Comparison of ENCODE assay signal across 19 cellular contexts in the genomic region with DNA sequence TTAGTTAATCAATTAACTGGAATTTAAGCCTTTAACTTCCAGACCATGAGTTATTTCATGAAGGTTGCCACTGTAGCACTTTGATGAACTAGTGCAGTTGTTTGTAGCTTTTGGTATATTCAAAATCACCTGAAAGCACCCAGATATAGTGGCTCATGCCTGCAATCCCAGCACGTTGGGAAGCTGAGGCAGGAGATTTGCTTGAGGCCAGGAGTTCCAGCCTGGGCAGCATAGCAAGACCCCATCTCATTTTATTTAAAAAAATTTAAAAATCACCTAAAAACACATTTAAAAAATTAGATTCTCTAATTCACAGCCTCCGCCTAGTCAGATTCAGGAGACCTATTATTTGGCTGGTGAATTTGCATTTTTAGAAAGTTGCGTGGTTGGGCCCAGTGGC. TPM values are rescaled to one million over a fixed set of nuclear protein-coding genes. Genes with fewer than 3 reads are reported as not detected.
DNase-seq lines count a peak whose midpoint lies in the region; TF ChIP-seq lines count a peak whose summit lies in the region.
"Had no signal": no experiment of that assay in that cellular context is flagged by ENCODE, and none has a peak within 500 bp of the region (broad histone marks: within the 10 kb centered on the region; RNA-seq: fewer than 3 reads in every experiment).

No MANE protein-coding gene starts in this region.

- H3K4me3 Mint-ChIP-seq in Caco-2 (ENCODE audit: unreplicated experiment): peak overlapping the region; percentile 58
- H3K4me3 Mint-ChIP-seq in mesothelial cell of epicardium: no peak overlapping the region
- no peak overlapping the region for H3K4me3 Mint-ChIP-seq in activated CD4-positive, alpha-beta memory T cell treated with anti-CD3 and anti-CD28 coated beads, Interleukin-2, amount 10 ng/mL, durations not matched to agents 7 days and 5 days
- H3K4me3 Mint-ChIP-seq: CD4-positive, alpha-beta memory T cell; H9 had no signal

- no TSS peak for BruUV-seq in Caco-2 (replicated peaks; lab: Mats Ljungman, UMichigan)

- H3K27me3 ChIP-seq in Caco-2 (replicated peaks; ENCODE audit: control insufficient read depth, insufficient read depth, low read length): no peaks in the 10 kb centered on the region
- no peaks in the 10 kb centered on the region; the same call in 1 of the 2 replicates for H3K27me3 ChIP-seq in H7 (ENCODE audit: control insufficient read depth, insufficient read depth, low read length)
- H3K27me3 ChIP-seq: BE2C; BLaER1 treated with 17β-estradiol and CSF1 and Interleukin-3, amounts not matched to agents 10 nM and 100 nM had no signal

- H3K4me3 ChIP-seq in Caco-2 (ENCODE audit: low read depth, low read length) (no peak overlapping the region), HEK293 (ENCODE audit: low read depth, low read length) (no peak overlapping the region), H7 (ENCODE audit: insufficient read depth, low read depth, low read length) (no peak overlapping the region)
- H3K4me3 ChIP-seq: A549; BLaER1 treated with 17β-estradiol and CSF1 and Interleukin-3, amounts not matched to agents 10 nM and 100 nM had no signal

- H3K36me3 ChIP-seq in Caco-2 (ENCODE audit: control insufficient read depth, insufficient read depth, low read length): no peaks in the 10 kb centered on the region
- no peaks in the 10 kb centered on the region for H3K36me3 ChIP-seq in HEK293 (ENCODE audit: control insufficient read depth in 2 of 2, insufficient read depth in 1 of 2, low read length in 2 of 2)
- H3K36me3 ChIP-seq in H7 (replicated peaks; ENCODE audit: control insufficient read depth, insufficient read depth, low read length): no peaks in the 10 kb centered on the region
- H3K36me3 ChIP-seq: BE2C; BLaER1 treated with 17β-estradiol and CSF1 and Interleukin-3, amounts not matched to agents 10 nM and 100 nM had no signal

- H3K27me3 Mint-ChIP-seq in Caco-2 (ENCODE audit: insufficient read depth, unreplicated experiment) (no peaks in the 10 kb centered on the region), mesothelial cell of epicardium (ENCODE audit: low read depth) (no peaks in the 10 kb centered on the region)
- peaks cover 44% of the 10 kb centered on the region for H3K27me3 Mint-ChIP-seq in activated CD4-positive, alpha-beta memory T cell treated with anti-CD3 and anti-CD28 coated beads, Interleukin-2, amount 10 ng/mL, durations not matched to agents 7 days and 5 days

- H3K36me3 Mint-ChIP-seq in Caco-2 (ENCODE audit: insufficient read depth, unreplicated experiment) (peaks cover 12% of the 10 kb centered on the region), mesothelial cell of epicardium (no peaks in the 10 kb centered on the region)
- H3K36me3 Mint-ChIP-seq in activated CD4-positive, alpha-beta memory T cell treated with anti-CD3 and anti-CD28 coated beads, Interleukin-2, amount 10 ng/mL, durations not matched to agents 7 days and 5 days (ENCODE audit: low read depth): no peaks in the 10 kb centered on the region
- H3K36me3 Mint-ChIP-seq: CD4-positive, alpha-beta memory T cell had no signal

- intact Hi-C loops in Caco-2 (cut with micrococcal nuclease; ENCODE audit: unreplicated experiment): no loop called here

- H3K9me3 Mint-ChIP-seq in Caco-2 (ENCODE audit: unreplicated experiment): no peaks in the 10 kb centered on the region
- H3K9me3 Mint-ChIP-seq in mesothelial cell of epicardium: no peaks in the 10 kb centered on the region
- H3K9me3 Mint-ChIP-seq in activated CD4-positive, alpha-beta memory T cell treated with anti-CD3 and anti-CD28 coated beads, Interleukin-2, amount 10 ng/mL, durations not matched to agents 7 days and 5 days: no peaks in the 10 kb centered on the region
- H3K9me3 Mint-ChIP-seq: H9, HFFc6 had no signal

- CTCF ChIA-PET in Caco-2 (lab: Charles Lee): interaction anchor here (0.7 to 3.9 kb wide), 3 partner anchors 9 to 33 kb away, joined by 3 to 15 read pairs (median 5); a partner anchor contains a TSS
- CTCF ChIA-PET in HEK293 (lab: Yijun Ruan, JAX): interaction anchor here (0.6 to 1.3 kb wide), 3 partner anchors 33 to 495 kb away, joined by 3 to 5 read pairs (median 3); no protein-coding TSS in a partner anchor
- CTCF ChIA-PET in activated CD4-positive, alpha-beta memory T cell treated with anti-CD3 and anti-CD28 coated beads, Interleukin-2, amount 10 ng/mL, durations not matched to agents 7 days and 5 days (lab: Charles Lee): interaction anchor here (1.5 kb wide), 1 partner anchor 33 kb away, joined by 3 read pairs; no protein-coding TSS in a partner anchor

- no peak for TF ChIP-seq CTCF in Caco-2 (IDR thresholded peaks at IDR 0.05; ENCODE audit: insufficient read depth in 1 of 2, low read depth in 1 of 2, low read length in 1 of 2, severe bottlenecking in 1 of 2, unreplicated experiment in 1 of 2)
- no peak for TF ChIP-seq CTCF in HEK293 (tag by site-specific recombination; IDR thresholded peaks at IDR 0.05)
- no peak for TF ChIP-seq CTCF in mesothelial cell of epicardium (IDR thresholded peaks at IDR 0.05; ENCODE audit: unreplicated experiment)

- DNase-seq in Caco-2 (no peak), mesothelial cell of epicardium (ENCODE audit: low spot score in 2 of 2, unreplicated experiment in 2 of 2) (no peak), H7 (no peak), NCI-H446 (lab: John Stamatoyannopoulos, UW) (no peak)
- DNase-seq in activated CD4-positive, alpha-beta memory T cell treated with anti-CD3 and anti-CD28 coated beads, Interleukin-2, amount 10 ng/mL, durations not matched to agents 7 days and 5 days: no peak
- DNase-seq: 8988T; ACHN; AML-193; BE2C; CD4-positive, alpha-beta memory T cell; COR-L47; DMS153; DND-41; GOT3; H9; HFFc6 had no signal

- H3K4me1 Mint-ChIP-seq in Caco-2 (ENCODE audit: low read depth, unreplicated experiment): peaks cover 44% of the 10 kb centered on the region
- H3K4me1 Mint-ChIP-seq in mesothelial cell of epicardium: peaks cover 38% of the 10 kb centered on the region
- no peaks in the 10 kb centered on the region for H3K4me1 Mint-ChIP-seq in activated CD4-positive, alpha-beta memory T cell treated with anti-CD3 and anti-CD28 coated beads, Interleukin-2, amount 10 ng/mL, durations not matched to agents 7 days and 5 days
- H3K4me1 Mint-ChIP-seq: CD4-positive, alpha-beta memory T cell had no signal

- H3K27ac ChIP-seq in HEK293 (ENCODE audit: extremely low read depth, low read depth, low read length): no peak overlapping the region
- H3K27ac ChIP-seq: A549; BLaER1 treated with 17β-estradiol and CSF1 and Interleukin-3, amounts not matched to agents 10 nM and 100 nM had no signal

- POLR2A ChIA-PET in Caco-2 (lab: Charles Lee): interaction anchor here (1.4 kb wide), 1 partner anchor 9 kb away, joined by 22 read pairs; a partner anchor contains a TSS
- POLR2A ChIA-PET in HEK293 (lab: Yijun Ruan, JAX): interaction anchor here (3.0 kb wide), 1 partner anchor 8 kb away, joined by 21 read pairs; a partner anchor contains a TSS
- POLR2A ChIA-PET in activated CD4-positive, alpha-beta memory T cell treated with anti-CD3 and anti-CD28 coated beads, Interleukin-2, amount 10 ng/mL, durations not matched to agents 7 days and 5 days (lab: Charles Lee): no interaction called here

- H3K9me3 ChIP-seq in Caco-2: no peaks in the 10 kb centered on the region
- no peaks in the 10 kb centered on the region for H3K9me3 ChIP-seq in HEK293 (ENCODE audit: control insufficient read depth, insufficient read depth, low read depth, low read length)
- H3K9me3 ChIP-seq: A549; BE2C; BLaER1 treated with 17β-estradiol and CSF1 and Interleukin-3, amounts not matched to agents 10 nM and 100 nM had no signal

- H3K27ac Mint-ChIP-seq in Caco-2 (ENCODE audit: unreplicated experiment): peak overlapping the region; percentile 66
- H3K27ac Mint-ChIP-seq in mesothelial cell of epicardium: peak overlapping the region; percentile 68
- H3K27ac Mint-ChIP-seq in activated CD4-positive, alpha-beta memory T cell treated with anti-CD3 and anti-CD28 coated beads, Interleukin-2, amount 10 ng/mL, durations not matched to agents 7 days and 5 days: no peak overlapping the region
- H3K27ac Mint-ChIP-seq: H9, HFFc6 had no signal

- H3K4me1 ChIP-seq in Caco-2 (peaks cover 56% of the 10 kb centered on the region), HEK293 (ENCODE audit: control insufficient read depth, insufficient read depth, low read length) (peaks cover 28% of the 10 kb centered on the region)
- H3K4me1 ChIP-seq: BE2C had no signal

TF ChIP-seq in HEK293, 187 proteins besides CTCF, POLR2A, EP300 and RAD21:
- peak; percentile 72 for TF ChIP-seq ZNF121 (tag by site-specific recombination; IDR thresholded peaks at IDR 0.05)
- TF ChIP-seq, protein P1, sequence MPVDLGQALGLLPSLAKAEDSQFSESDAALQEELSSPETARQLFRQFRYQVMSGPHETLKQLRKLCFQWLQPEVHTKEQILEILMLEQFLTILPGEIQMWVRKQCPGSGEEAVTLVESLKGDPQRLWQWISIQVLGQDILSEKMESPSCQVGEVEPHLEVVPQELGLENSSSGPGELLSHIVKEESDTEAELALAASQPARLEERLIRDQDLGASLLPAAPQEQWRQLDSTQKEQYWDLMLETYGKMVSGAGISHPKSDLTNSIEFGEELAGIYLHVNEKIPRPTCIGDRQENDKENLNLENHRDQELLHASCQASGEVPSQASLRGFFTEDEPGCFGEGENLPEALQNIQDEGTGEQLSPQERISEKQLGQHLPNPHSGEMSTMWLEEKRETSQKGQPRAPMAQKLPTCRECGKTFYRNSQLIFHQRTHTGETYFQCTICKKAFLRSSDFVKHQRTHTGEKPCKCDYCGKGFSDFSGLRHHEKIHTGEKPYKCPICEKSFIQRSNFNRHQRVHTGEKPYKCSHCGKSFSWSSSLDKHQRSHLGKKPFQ (tag by site-specific recombination; IDR thresholded peaks at IDR 0.05): no peak

RNA-seq across cellular contexts. Expression of a gene that starts 9.0 kb away (rescaled TPM):
- total RNA-seq in Caco-2 (2022) (32.1 and 33.8 TPM in 2 replicates), mesothelial cell of epicardium (8.5 to 10.1 TPM (median 8.9 TPM) in 3 replicates)
- 3.5 and 4.1 TPM in 2 replicates for total RNA-seq in H7 (2014; rRNA removed; shearing (Covaris generic))
- under 1 TPM; 0.28 to 0.30 TPM for total RNA-seq in activated CD4-positive, alpha-beta memory T cell treated with anti-CD3 and anti-CD28 coated beads, Interleukin-2, amount 10 ng/mL, durations not matched to agents 7 days and 5 days

RNA-seq across cellular contexts. Expression of a gene that starts 48.6 kb away (rescaled TPM):
- total RNA-seq in Caco-2 (2022) (39.9 and 42.3 TPM in 2 replicates), mesothelial cell of epicardium (23.7 to 26.2 TPM (median 25.5 TPM) in 3 replicates)
- 32.8 and 40.0 TPM in 2 replicates for total RNA-seq in H7 (2014; rRNA removed; shearing (Covaris generic))
- total RNA-seq in activated CD4-positive, alpha-beta memory T cell treated with anti-CD3 and anti-CD28 coated beads, Interleukin-2, amount 10 ng/mL, durations not matched to agents 7 days and 5 days: 10 to 100 TPM; 18.6 TPM
